In genomic region chr2:177221534-177221933, GRCh38 we compare ENCODE assay signal across 22 cellular contexts. TPM values are rescaled to one million over a fixed set of nuclear protein-coding genes. Genes with fewer than 3 reads are reported as not detected.
DNase-seq lines count a peak whose midpoint lies in the region; ATAC-seq and TF ChIP-seq lines count a peak whose summit lies in the region.
"Had no signal": no experiment of that assay in that cellular context is flagged by ENCODE, and none has a peak within 500 bp of the region (broad histone marks: within the 10 kb centered on the region; RNA-seq: fewer than 3 reads in every experiment).

No MANE protein-coding gene starts in this region.

- no peak for DNase-seq in activated naive CD4-positive, alpha-beta T cell treated with Interleukin-2 at 50 U/mL for 16 hours
- DNase-seq in HL-60 (ENCODE audit: low read depth in 1 of 2, low spot score in 1 of 2) (no peak), endothelial cell (ENCODE audit: low spot score) (no peak), smooth muscle cell (lab: John Stamatoyannopoulos, UW; ENCODE audit: unreplicated experiment) (no peak), aorta (no peak), GM10248 (ENCODE audit: extremely low spot score) (no peak)
- DNase-seq: anterior cingulate cortex; central memory CD4-positive, alpha-beta T cell; DMS79 treated with DMSO at 0.1 percent for 48 hours; effector memory CD4-positive, alpha-beta T cell; esophagus squamous epithelium; GOT3; mesendoderm; NCI-H1694 treated with DMSO at 0.1 percent for 48 hours; NCI-H748 treated with DMSO at 0.1 percent for 48 hours; SJCRH30; stimulated activated CD4-positive, alpha-beta T cell treated with anti-CD3 and anti-CD28 coated beads, Interleukin-2, amount 100 ng/mL, for 24 hours; stimulated activated naive CD8-positive, alpha-beta T cell treated with anti-CD3 and anti-CD28 coated beads, Interleukin-15, amount 100 ng/mL, for 72 hours; trophoblast cell had no signal

- POLR2A ChIA-PET in GM10248 (lab: Yijun Ruan, JAX) = no interaction called here

- H3K27ac ChIP-seq in HL-60 (replicated peaks) (peak overlapping the region; percentile 8; the same call in 1 of the 2 replicates), smooth muscle cell (ENCODE audit: low read depth) (peak overlapping the region; percentile 57), aorta (ENCODE audit: low read depth in 1 of 2, low read length in 2 of 2) (no peak overlapping the region)
- H3K27ac ChIP-seq: SJCRH30 had no signal

- TF ChIP-seq CTCF in HL-60 (IDR thresholded peaks at IDR 0.05; ENCODE audit: insufficient read depth, low read length) = no peak
- no peak for TF ChIP-seq CTCF in endothelial cell (IDR thresholded peaks at IDR 0.05; ENCODE audit: unreplicated experiment)
- TF ChIP-seq CTCF in smooth muscle cell (IDR thresholded peaks at IDR 0.05; ENCODE audit: borderline replicate concordance, insufficient read depth, poor library complexity, severe bottlenecking) = no peak
- TF ChIP-seq CTCF in GM10248 (IDR thresholded peaks at IDR 0.05; ENCODE audit: control extremely low read depth, extremely low read depth, low read depth, missing control alignments) = no peak

- H3K4me1 Mint-ChIP-seq in activated naive CD4-positive, alpha-beta T cell treated with anti-CD3 and anti-CD28 coated beads, Interleukin-2, amount 50 U/mL, for 24 hours = peaks cover 58% of the 10 kb centered on the region
- peaks cover 5% of the 10 kb centered on the region for H3K4me1 Mint-ChIP-seq in endothelial cell (ENCODE audit: unreplicated experiment)

- CTCF ChIA-PET in GM10248 (lab: Yijun Ruan, JAX) = interaction anchor here (0.9 to 2.0 kb wide), 5 partner anchors 9 to 42 kb away, joined by 3 to 6 read pairs (median 4); no protein-coding TSS in a partner anchor

- no peak overlapping the region for H3K4me3 Mint-ChIP-seq in activated naive CD4-positive, alpha-beta T cell treated with anti-CD3 and anti-CD28 coated beads, Interleukin-2, amount 50 U/mL, for 24 hours
- H3K4me3 Mint-ChIP-seq in endothelial cell (ENCODE audit: unreplicated experiment) = peak overlapping the region; percentile 38
- H3K4me3 Mint-ChIP-seq: nephron; stimulated activated naive CD8-positive, alpha-beta T cell treated with anti-CD3 and anti-CD28 coated beads, Interleukin-15, amount 100 ng/mL, for 72 hours had no signal

- peaks cover 79% of the 10 kb centered on the region for H4K20me1 ChIP-seq in smooth muscle cell (ENCODE audit: low read depth)

- H3K27me3 Mint-ChIP-seq in activated naive CD4-positive, alpha-beta T cell treated with anti-CD3 and anti-CD28 coated beads, Interleukin-2, amount 50 U/mL, for 24 hours = no peaks in the 10 kb centered on the region
- peaks cover 2% of the 10 kb centered on the region for H3K27me3 Mint-ChIP-seq in endothelial cell (ENCODE audit: unreplicated experiment)
- H3K27me3 Mint-ChIP-seq: stimulated activated naive CD8-positive, alpha-beta T cell treated with anti-CD3 and anti-CD28 coated beads, Interleukin-15, amount 100 ng/mL, for 72 hours had no signal

- no peak overlapping the region for H3K9ac ChIP-seq in smooth muscle cell (ENCODE audit: low read depth)

- H3K4me1 ChIP-seq in smooth muscle cell (ENCODE audit: low read depth) (no peaks in the 10 kb centered on the region), aorta (ENCODE audit: control insufficient read depth in 1 of 2, insufficient read depth in 2 of 2, low read length in 2 of 2) (no peaks in the 10 kb centered on the region)

- H2AFZ ChIP-seq in smooth muscle cell (ENCODE audit: low read depth) = no peak overlapping the region

- H3K36me3 ChIP-seq in smooth muscle cell (ENCODE audit: low read depth) (peaks cover 39% of the 10 kb centered on the region), aorta (ENCODE audit: control insufficient read depth in 1 of 2, insufficient read depth in 2 of 2, low read length in 1 of 2) (peaks cover 0 to 4% of the 10 kb centered on the region in 2 donors)

- no peak overlapping the region for H3K4me2 ChIP-seq in smooth muscle cell

- peaks cover 50% of the 10 kb centered on the region for H3F3A ChIP-seq in smooth muscle cell (ENCODE audit: low read depth)

- peaks cover 52% of the 10 kb centered on the region for H3K79me2 ChIP-seq in smooth muscle cell (ENCODE audit: low read depth)

- no peaks in the 10 kb centered on the region for H3K27me3 ChIP-seq in HL-60 (ENCODE audit: insufficient read depth, poor library complexity, severe bottlenecking)
- no peaks in the 10 kb centered on the region for H3K27me3 ChIP-seq in smooth muscle cell (ENCODE audit: low read depth)
- H3K27me3 ChIP-seq in aorta (ENCODE audit: control insufficient read depth in 1 of 2, insufficient read depth in 2 of 2, low read length in 1 of 2) = no peaks in the 10 kb centered on the region
- H3K27me3 ChIP-seq: esophagus squamous epithelium had no signal

- H3K9me3 ChIP-seq in smooth muscle cell (replicated peaks; ENCODE audit: low read depth) (no peaks in the 10 kb centered on the region), aorta (ENCODE audit: control insufficient read depth, low read length) (no peaks in the 10 kb centered on the region)
- H3K9me3 ChIP-seq: esophagus squamous epithelium had no signal

- ATAC-seq in GM21576 (IDR thresholded peaks at IDR 0.05; ENCODE audit: unreplicated experiment) (no peak), aorta (ENCODE audit: low FRiP score) (no peak)
- ATAC-seq: stimulated activated naive CD8-positive, alpha-beta T cell treated with anti-CD3 and anti-CD28 coated beads, Interleukin-15, amount 100 ng/mL, for 72 hours had no signal

- 97% methylated on average over 3 of the region's 3 CpGs for WGBS in smooth muscle cell (ENCODE audit: low lambda C conversion rate)
- 88 to 89% methylated on average over 3 of the region's 3 CpGs for WGBS in aorta, 2 donors

- intact Hi-C loops in aorta (cut with DNase I) = no loop called here

- peak overlapping the region; percentile 43 for H3K27ac Mint-ChIP-seq in activated naive CD4-positive, alpha-beta T cell treated with anti-CD3 and anti-CD28 coated beads, Interleukin-2, amount 50 U/mL, for 24 hours
- no peak overlapping the region for H3K27ac Mint-ChIP-seq in endothelial cell (ENCODE audit: unreplicated experiment)

- H3K4me3 ChIP-seq in HL-60 (replicated peaks; ENCODE audit: insufficient read depth, low read length) = no peak overlapping the region
- H3K4me3 ChIP-seq in smooth muscle cell = no peak overlapping the region
- no peak overlapping the region for H3K4me3 ChIP-seq in aorta (ENCODE audit: low read length in 2 of 2)
- H3K4me3 ChIP-seq: esophagus squamous epithelium, SJCRH30 had no signal

- peaks cover 15% of the 10 kb centered on the region for H3K36me3 Mint-ChIP-seq in activated naive CD4-positive, alpha-beta T cell treated with anti-CD3 and anti-CD28 coated beads, Interleukin-2, amount 50 U/mL, for 24 hours
- H3K36me3 Mint-ChIP-seq in endothelial cell (ENCODE audit: low read depth, unreplicated experiment) = peaks cover 47% of the 10 kb centered on the region

- no peaks in the 10 kb centered on the region for H3K9me3 Mint-ChIP-seq in activated naive CD4-positive, alpha-beta T cell treated with anti-CD3 and anti-CD28 coated beads, Interleukin-2, amount 50 U/mL, for 24 hours
- no peaks in the 10 kb centered on the region for H3K9me3 Mint-ChIP-seq in endothelial cell (ENCODE audit: unreplicated experiment)
- H3K9me3 Mint-ChIP-seq: nephron; stimulated activated naive CD8-positive, alpha-beta T cell treated with anti-CD3 and anti-CD28 coated beads, Interleukin-15, amount 100 ng/mL, for 72 hours had no signal

RNA-seq across cellular contexts. Expression of gene HNRNPA3, which starts 8.9 kb away (rescaled TPM):
- total RNA-seq in endothelial cell (ENCODE audit: unreplicated experiment) (264 TPM), smooth muscle cell (55.8 and 58.5 TPM in 2 replicates), aorta (100 to 1,000 TPM; 149 to 178 TPM)
- polyA plus RNA-seq in smooth muscle cell (40.3 and 59.6 TPM in 2 replicates), aorta (100 to 1,000 TPM; 118 to 139 TPM)

RNA-seq across cellular contexts. Expression of gene NFE2L2, which starts 43.0 kb away (rescaled TPM):
- total RNA-seq in endothelial cell (ENCODE audit: unreplicated experiment) (50.6 TPM), smooth muscle cell (110 and 118 TPM in 2 replicates), aorta (100 to 1,000 TPM; 101 to 131 TPM)
- polyA plus RNA-seq in smooth muscle cell (64.4 and 68.9 TPM in 2 replicates), aorta (100 to 1,000 TPM in 1 of 2 donors, 10 to 100 TPM in 1; 83.4 to 103 TPM)

Comparison
In these comparisons a context has a peak if more than half of its experiments do, and no peak if none do; other contexts are left out.
1. H3K27ac ChIP-seq: peak in HL-60 (single experiment) and smooth muscle cell (single experiment); none in aorta (0 of 2).